Comparison of ENCODE assay signal across 7 cellular contexts in genomic region chr2:33033524-33034150, GRCh38.
A peak's percentile ranks its signal among the peaks of the same experiment; 100 is the strongest.
DNase-seq lines count a peak whose midpoint lies in the region; ATAC-seq and TF ChIP-seq lines count a peak whose summit lies in the region.

No MANE protein-coding gene starts in this region.

- H3K9ac ChIP-seq in fibroblast of lung (ENCODE audit: insufficient read depth, low read length) (peak overlapping the region; percentile 37), trophoblast cell (ENCODE audit: low read length) (no peak overlapping the region)

- WGBS in trophoblast cell (ENCODE audit: extremely low coverage, insufficient coverage, insufficient read length) = no CpG with 5 or more reads among the region's 8 CpGs

- ATAC-seq in HG03469 (IDR thresholded peaks at IDR 0.05; ENCODE audit: unreplicated experiment) (no peak), HG03432 (IDR thresholded peaks at IDR 0.05; ENCODE audit: unreplicated experiment) (no peak), GM21529 (IDR thresholded peaks at IDR 0.05; ENCODE audit: unreplicated experiment) (no peak)

- H3K4me1 ChIP-seq in HEK293 (ENCODE audit: control insufficient read depth, insufficient read depth, low read length) (no peaks in the 10 kb centered on the region), PC-9 (replicated peaks; ENCODE audit: insufficient read depth) (no peaks in the 10 kb centered on the region), fibroblast of lung (ENCODE audit: control insufficient read depth, extremely low read depth, insufficient read depth, low read length) (peaks cover 5% of the 10 kb centered on the region), trophoblast cell (ENCODE audit: control insufficient read depth in 1 of 2, insufficient read depth in 2 of 2, low read length in 2 of 2) (peaks cover 2 to 3% of the 10 kb centered on the region in 2 experiments)

- no peaks in the 10 kb centered on the region for H3K9me2 ChIP-seq in PC-9 (ENCODE audit: insufficient read depth)

- H4K12ac ChIP-seq in trophoblast cell (ENCODE audit: low read depth, low read length) = no peak overlapping the region

- H3K4me2 ChIP-seq in PC-9 (no peak overlapping the region), fibroblast of lung (ENCODE audit: extremely low read depth, insufficient read depth, low read length) (peak overlapping the region; percentile 87), trophoblast cell (ENCODE audit: low read length) (no peak overlapping the region)

- H4K91ac ChIP-seq in trophoblast cell (ENCODE audit: low read depth, low read length) = no peak overlapping the region

- no peaks in the 10 kb centered on the region for H3K79me1 ChIP-seq in trophoblast cell (ENCODE audit: low read length)

- peak overlapping the region; percentile 64 for H2BK12ac ChIP-seq in trophoblast cell (ENCODE audit: low read length)

- H2AFZ ChIP-seq in PC-9 (no peak overlapping the region), fibroblast of lung (ENCODE audit: low read length) (peak overlapping the region; percentile 86), trophoblast cell (ENCODE audit: insufficient read depth, low read length, poor library complexity) (no peak overlapping the region)

- H3K36me3 ChIP-seq in HEK293 (ENCODE audit: control insufficient read depth in 2 of 2, insufficient read depth in 1 of 2, low read length in 2 of 2) = no peaks in the 10 kb centered on the region
- H3K36me3 ChIP-seq in PC-9 (ENCODE audit: low read depth) = no peaks in the 10 kb centered on the region
- H3K36me3 ChIP-seq in fibroblast of lung (ENCODE audit: control insufficient read depth, insufficient read depth, low read length) = no peaks in the 10 kb centered on the region
- H3K36me3 ChIP-seq in trophoblast cell (ENCODE audit: control insufficient read depth in 1 of 2, insufficient read depth in 2 of 2, low read length in 2 of 2) = no peaks in the 10 kb centered on the region

- H3K4ac ChIP-seq in trophoblast cell (ENCODE audit: low read depth, low read length) = no peak overlapping the region

- H2BK120ac ChIP-seq in trophoblast cell (ENCODE audit: insufficient read depth, low read length, poor library complexity) = no peak overlapping the region

- CTCF ChIA-PET in HEK293 (lab: Yijun Ruan, JAX) = interaction anchor here (0.5 to 4.3 kb wide), 23 partner anchors 8 to 550 kb away, joined by 3 to 44 read pairs (median 4); no protein-coding TSS in a partner anchor
- CTCF ChIA-PET in PC-9 (lab: Charles Lee) = interaction anchor here (0.6 to 1.1 kb wide), 11 partner anchors 10 to 1578 kb away, joined by 3 to 9 read pairs (median 5); no protein-coding TSS in a partner anchor

- peak; percentile 28; the same call in 1 of the 2 replicates for TF ChIP-seq CTCF in HEK293 (tag by site-specific recombination; IDR thresholded peaks at IDR 0.05)
- peak; percentile 69 for TF ChIP-seq CTCF in PC-9 (conservative IDR thresholded peaks at IDR 0.05)
- TF ChIP-seq CTCF in fibroblast of lung (conservative IDR thresholded peaks at IDR 0.05 in 1 of 2, IDR thresholded peaks at IDR 0.05 in 1 of 2; ENCODE audit: low read depth in 1 of 2, low read length in 2 of 2) = peak; percentile 46 to 64

- H3K27me3 ChIP-seq in PC-9 (ENCODE audit: insufficient read depth, low read depth) = no peaks in the 10 kb centered on the region
- no peaks in the 10 kb centered on the region for H3K27me3 ChIP-seq in fibroblast of lung (ENCODE audit: control insufficient read depth, insufficient read depth, low read length)
- no peaks in the 10 kb centered on the region for H3K27me3 ChIP-seq in trophoblast cell (ENCODE audit: insufficient read depth, low read length)

- no peak overlapping the region for H2AK5ac ChIP-seq in trophoblast cell (ENCODE audit: low read length)

- H4K8ac ChIP-seq in trophoblast cell (ENCODE audit: low read depth, low read length) = no peak overlapping the region

- H3K79me2 ChIP-seq in PC-9 (ENCODE audit: low read depth) (no peaks in the 10 kb centered on the region), fibroblast of lung (ENCODE audit: control insufficient read depth, insufficient read depth, low read length) (no peaks in the 10 kb centered on the region), trophoblast cell (ENCODE audit: control insufficient read depth, insufficient read depth, low read length, poor library complexity) (no peaks in the 10 kb centered on the region)

- H3K9me3 ChIP-seq in HEK293 (ENCODE audit: control insufficient read depth, insufficient read depth, low read depth, low read length) = no peaks in the 10 kb centered on the region
- H3K9me3 ChIP-seq in PC-9 (ENCODE audit: insufficient read depth, low read depth) = no peaks in the 10 kb centered on the region
- H3K9me3 ChIP-seq in fibroblast of lung (ENCODE audit: control insufficient read depth, insufficient read depth, low read depth, low read length) = no peaks in the 10 kb centered on the region
- H3K9me3 ChIP-seq in trophoblast cell (ENCODE audit: insufficient read depth, low read depth, low read length) = no peaks in the 10 kb centered on the region

- H4K20me1 ChIP-seq in PC-9 (ENCODE audit: insufficient read depth) (no peaks in the 10 kb centered on the region), fibroblast of lung (ENCODE audit: control insufficient read depth, extremely low read depth, insufficient read depth, low read length) (no peaks in the 10 kb centered on the region)

- H3F3A ChIP-seq in PC-9 (ENCODE audit: insufficient read depth, low read depth) = no peaks in the 10 kb centered on the region

- no peak overlapping the region for H3K27ac ChIP-seq in HEK293 (ENCODE audit: extremely low read depth, low read depth, low read length)
- H3K27ac ChIP-seq in PC-9 = no peak overlapping the region
- H3K27ac ChIP-seq in fibroblast of lung (ENCODE audit: insufficient read depth, low read length) = peak overlapping the region; percentile 27
- no peak overlapping the region for H3K27ac ChIP-seq in trophoblast cell (ENCODE audit: low read depth, low read length)

- no peak overlapping the region for H3K18ac ChIP-seq in trophoblast cell (ENCODE audit: low read length)

- intact Hi-C loops in PC-9 (cut with micrococcal nuclease; ENCODE audit: unreplicated experiment) = loop anchor here (1.0 to 5.0 kb wide), 5 partner anchors 87 to 481 kb away; partner anchors contain the start of gene LTBP1

- H3K4me3 ChIP-seq in HEK293 (ENCODE audit: low read depth, low read length) (no peak overlapping the region), PC-9 (no peak overlapping the region), fibroblast of lung (replicated peaks in 1 of 4; ENCODE audit: control extremely low read depth in 1 of 4, insufficient read depth in 1 of 4, low read depth in 3 of 4, low read length in 4 of 4) (peak overlapping the region; percentile 45 to 47 (median 45)), trophoblast cell (ENCODE audit: low read depth, low read length) (no peak overlapping the region)

- H3K14ac ChIP-seq in trophoblast cell (ENCODE audit: low read length) = no peak overlapping the region

- POLR2A ChIA-PET in HEK293 (lab: Yijun Ruan, JAX) (interaction anchor here (1.0 kb wide), 1 partner anchor 80 kb away, joined by 3 read pairs; no protein-coding TSS in a partner anchor), PC-9 (lab: Charles Lee; ENCODE audit: unreplicated experiment) (interaction anchor here (0.7 kb wide), 1 partner anchor 505 kb away, joined by 6 read pairs; no protein-coding TSS in a partner anchor)

- H2BK5ac ChIP-seq in trophoblast cell (ENCODE audit: low read depth, low read length, poor library complexity) = no peak overlapping the region

- H3K23ac ChIP-seq in trophoblast cell (ENCODE audit: low read length) = no peak overlapping the region

- no TSS peak for BruUV-seq in PC-9 (replicated peaks; lab: Mats Ljungman, UMichigan)

- DNase-seq in PC-9 (no peak), fibroblast of lung (ENCODE audit: low read depth in 2 of 2) (peak; percentile 56 to 84), trophoblast cell (no peak)

TF ChIP-seq in HEK293, 187 proteins besides CTCF, POLR2A, EP300 and RAD21:
- TF ChIP-seq ZNF366 (tag by site-specific recombination; conservative IDR thresholded peaks at IDR 0.05) (no peak), ZBTB17 (tag by site-specific recombination; IDR thresholded peaks at IDR 0.05) (peak; percentile 39; the same call in 1 of the 2 replicates)

Comparison
In these comparisons a context has a peak if more than half of its experiments do, and no peak if none do; other contexts are left out.
1. H3K4me3 ChIP-seq: peak in fibroblast of lung (4 of 4); none in HEK293 (single experiment), PC-9 (single experiment) and trophoblast cell (single experiment).
2. DNase-seq: peak in fibroblast of lung (2 of 2); none in PC-9 (0 of 2) and trophoblast cell (0 of 2).
3. Peak in every context shown above with its lines, with median percentiles within 50 percentile points of each other: CTCF ChIP-seq.